Comparison of ENCODE assay signal across 25 cellular contexts in the genomic region with DNA sequence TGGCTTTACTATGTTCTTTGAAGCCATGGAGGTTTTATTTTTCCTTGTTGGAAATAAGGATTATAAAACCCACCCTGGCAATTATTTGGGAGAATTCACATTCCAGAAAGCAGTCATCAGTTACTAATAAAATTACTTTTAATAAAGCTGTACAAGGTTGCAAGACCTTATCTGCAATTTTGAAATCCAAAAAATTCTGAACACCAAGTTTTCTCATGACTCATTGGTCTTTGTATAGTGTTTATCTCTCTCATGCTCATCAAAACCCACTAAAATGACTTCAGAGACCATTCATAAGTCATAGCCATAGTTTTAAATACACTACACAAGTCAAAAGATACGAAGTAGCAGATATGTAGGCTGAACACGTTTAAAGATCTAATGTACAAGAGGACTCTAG. TPM values are rescaled to one million over a fixed set of nuclear protein-coding genes. Genes with fewer than 3 reads are reported as not detected.
DNase-seq lines count a peak whose midpoint lies in the region; ATAC-seq and TF ChIP-seq lines count a peak whose summit lies in the region.
"Had no signal": no experiment of that assay in that cellular context is flagged by ENCODE, and none has a peak within 500 bp of the region (broad histone marks: within the 10 kb centered on the region; RNA-seq: fewer than 3 reads in every experiment).

No MANE protein-coding gene starts in this region.

- WGBS in mesenchymal stem cell, result 35% methylated on average over 2 of the region's 2 CpGs

- H3K27ac ChIP-seq in mesenchymal stem cell (ENCODE audit: low read length, poor library complexity, severe bottlenecking), result no peak overlapping the region
- H3K27ac ChIP-seq: colonic mucosa, right lobe of liver, testis had no signal

- H4K91ac ChIP-seq in mesenchymal stem cell (ENCODE audit: low read length), result no peak overlapping the region

- no peaks in the 10 kb centered on the region for H3K36me3 ChIP-seq in mesenchymal stem cell (ENCODE audit: control insufficient read depth in 1 of 2, insufficient read depth in 2 of 2, low read depth in 1 of 2, low read length in 2 of 2)
- H3K36me3 ChIP-seq: colonic mucosa, right lobe of liver had no signal

- no peak overlapping the region for H3K4me3 ChIP-seq in cardiac fibroblast (replicated peaks in 1 of 2; ENCODE audit: low read depth in 2 of 2, low read length in 2 of 2)
- H3K4me3 ChIP-seq in mesenchymal stem cell (ENCODE audit: insufficient read depth in 1 of 2, low read depth in 1 of 2, low read length in 2 of 2), result no peak overlapping the region
- H3K4me3 ChIP-seq: colonic mucosa, lung, right lobe of liver, testis had no signal

- H3K4me1 ChIP-seq in mesenchymal stem cell (ENCODE audit: control insufficient read depth, insufficient read depth, low read depth, low read length), result no peaks in the 10 kb centered on the region
- H3K4me1 ChIP-seq: colonic mucosa, right lobe of liver, testis had no signal

- DNase-seq in AG08395 (ENCODE audit: low spot score) (peak; percentile 26), HS-27A (ENCODE audit: low read depth) (peak; percentile 5), cardiac fibroblast (ENCODE audit: low read depth in 2 of 2) (peak; percentile 69), mesenchymal stem cell (peak; percentile 56), NCI-H2227 treated with DMSO at 0.1 percent for 48 hours (lab: John Stamatoyannopoulos, UW) (no peak), type B pancreatic cell (ENCODE audit: extremely low spot score, unreplicated experiment) (no peak)
- DNase-seq: activated T-cell treated with anti-CD3 and anti-CD28 coated beads, Interleukin-2, amount 50 U/mL, for 48 hours; CD8-positive, alpha-beta T cell; colonic mucosa; DMS53; endodermal cell; H9; hypothalamus; islet precursor cell; naive B cell; NCI-H1436; NCI-H526; right lobe of liver; testis had no signal

- no peak overlapping the region for H2AFZ ChIP-seq in mesenchymal stem cell (ENCODE audit: low read depth, low read length)

- H3K9ac ChIP-seq in mesenchymal stem cell (ENCODE audit: low read length), result no peak overlapping the region

- H3K4ac ChIP-seq in mesenchymal stem cell (ENCODE audit: low read depth in 1 of 2, low read length in 2 of 2), result no peak overlapping the region

- no peak overlapping the region for H2BK5ac ChIP-seq in mesenchymal stem cell (ENCODE audit: low read depth, low read length, poor library complexity, severe bottlenecking)

- TF ChIP-seq CTCF in cardiac fibroblast (IDR thresholded peaks at IDR 0.05; ENCODE audit: low read depth, low read length) (no peak), type B pancreatic cell (conservative IDR thresholded peaks at IDR 0.05) (no peak)

- no peak overlapping the region for H3K27ac Mint-ChIP-seq in type B pancreatic cell
- H3K27ac Mint-ChIP-seq: activated naive CD4-positive, alpha-beta T cell treated with anti-CD3 and anti-CD28 coated beads, Interleukin-2, amount 50 U/mL, for 24 hours; CD8-positive, alpha-beta T cell; endodermal cell; H9; stimulated activated memory B cell treated with anti-CD40 and anti-IgM and Interleukin-4, amounts not matched to agents 10 μg/mL and 1 μg/mL and 100 μg/mL, for 72 hours had no signal

- H3K36me3 Mint-ChIP-seq in type B pancreatic cell, result no peaks in the 10 kb centered on the region
- H3K36me3 Mint-ChIP-seq: activated naive CD4-positive, alpha-beta T cell treated with anti-CD3 and anti-CD28 coated beads, Interleukin-2, amount 50 U/mL, for 24 hours; CD8-positive, alpha-beta T cell; naive B cell; stimulated activated memory B cell treated with anti-CD40 and anti-IgM and Interleukin-4, amounts not matched to agents 10 μg/mL and 1 μg/mL and 100 μg/mL, for 72 hours had no signal

- H3K79me1 ChIP-seq in mesenchymal stem cell (replicated peaks; ENCODE audit: low read length, poor library complexity, severe bottlenecking), result no peaks in the 10 kb centered on the region

- H3K9me3 Mint-ChIP-seq in type B pancreatic cell, result peaks cover 7% of the 10 kb centered on the region
- H3K9me3 Mint-ChIP-seq: activated naive CD4-positive, alpha-beta T cell treated with anti-CD3 and anti-CD28 coated beads, Interleukin-2, amount 50 U/mL, for 24 hours; CD8-positive, alpha-beta T cell; naive B cell; stimulated activated memory B cell treated with anti-CD40 and anti-IgM and Interleukin-4, amounts not matched to agents 10 μg/mL and 1 μg/mL and 100 μg/mL, for 72 hours had no signal

- no peak overlapping the region for H3K4me2 ChIP-seq in mesenchymal stem cell (ENCODE audit: low read length, poor library complexity, severe bottlenecking)

- H3K4me3 Mint-ChIP-seq in type B pancreatic cell, result no peak overlapping the region
- H3K4me3 Mint-ChIP-seq: activated naive CD4-positive, alpha-beta T cell treated with anti-CD3 and anti-CD28 coated beads, Interleukin-2, amount 50 U/mL, for 24 hours; CD8-positive, alpha-beta T cell; endodermal cell; H9; naive B cell; stimulated activated memory B cell treated with anti-CD40 and anti-IgM and Interleukin-4, amounts not matched to agents 10 μg/mL and 1 μg/mL and 100 μg/mL, for 72 hours had no signal

- H3K27me3 ChIP-seq in mesenchymal stem cell (ENCODE audit: control insufficient read depth in 1 of 2, insufficient read depth in 1 of 2, low read length in 2 of 2), result peaks cover 0 to 29% of the 10 kb centered on the region in 2 experiments
- H3K27me3 ChIP-seq: colonic mucosa, right lobe of liver, testis had no signal

- H3K14ac ChIP-seq in mesenchymal stem cell (ENCODE audit: low read length in 2 of 2), result no peak overlapping the region

- H3K18ac ChIP-seq in mesenchymal stem cell (ENCODE audit: low read depth in 1 of 2, low read length in 2 of 2), result no peak overlapping the region

- H3K27me3 Mint-ChIP-seq in type B pancreatic cell, result peaks cover 4% of the 10 kb centered on the region
- H3K27me3 Mint-ChIP-seq: activated naive CD4-positive, alpha-beta T cell treated with anti-CD3 and anti-CD28 coated beads, Interleukin-2, amount 50 U/mL, for 24 hours had no signal

- no peak overlapping the region for H3K23ac ChIP-seq in mesenchymal stem cell (ENCODE audit: low read length in 2 of 2)

- no peak overlapping the region for H2AK5ac ChIP-seq in mesenchymal stem cell (ENCODE audit: low read length, severe bottlenecking)

- peaks cover 7% of the 10 kb centered on the region for H3K9me3 ChIP-seq in mesenchymal stem cell (ENCODE audit: control insufficient read depth, low read length)
- H3K9me3 ChIP-seq: colonic mucosa, right lobe of liver, testis had no signal

- no peak overlapping the region for H2BK120ac ChIP-seq in mesenchymal stem cell (ENCODE audit: low read depth, low read length)

- H4K8ac ChIP-seq in mesenchymal stem cell (ENCODE audit: low read length), result no peak overlapping the region

- no peak for ATAC-seq in GM21786 (IDR thresholded peaks at IDR 0.05; ENCODE audit: unreplicated experiment)
- no peak for ATAC-seq in GM19035 (IDR thresholded peaks at IDR 0.05; ENCODE audit: unreplicated experiment)
- ATAC-seq: activated CD4-positive, CD25-positive, alpha-beta regulatory T cell treated with anti-CD3 and anti-CD28 coated beads, Interleukin-2, amount 50 U/mL, for 24 hours; CD8-positive, alpha-beta T cell; right lobe of liver; stimulated activated memory B cell treated with anti-CD40 and anti-IgM and Interleukin-4, amounts not matched to agents 10 μg/mL and 1 μg/mL and 100 μg/mL, for 72 hours had no signal

- H2BK12ac ChIP-seq in mesenchymal stem cell (ENCODE audit: low read length in 2 of 2), result no peak overlapping the region

- H3K4me1 Mint-ChIP-seq in type B pancreatic cell (ENCODE audit: unreplicated experiment), result no peaks in the 10 kb centered on the region
- H3K4me1 Mint-ChIP-seq: activated naive CD4-positive, alpha-beta T cell treated with anti-CD3 and anti-CD28 coated beads, Interleukin-2, amount 50 U/mL, for 24 hours; endodermal cell; stimulated activated memory B cell treated with anti-CD40 and anti-IgM and Interleukin-4, amounts not matched to agents 10 μg/mL and 1 μg/mL and 100 μg/mL, for 72 hours had no signal

- H2BK15ac ChIP-seq in mesenchymal stem cell (ENCODE audit: low read depth, poor library complexity, severe bottlenecking), result no peak overlapping the region

RNA-seq across cellular contexts. Expression of gene KRT38, which starts 6.0 kb away (rescaled TPM):
- not detected for polyA plus RNA-seq in mesenchymal stem cell (2013, experiment 1 of 2)
- polyA plus RNA-seq in mesenchymal stem cell (2013, experiment 2 of 2), result not detected
- total RNA-seq in type B pancreatic cell (ENCODE audit: low replicate concordance), result not detected in 2 replicates
- total RNA-seq: CD8-positive, alpha-beta T cell; colonic mucosa; endodermal cell; H9; lung; right lobe of liver; testis had no signal
- polyA plus RNA-seq: lung had no signal

RNA-seq across cellular contexts. Expression of gene KRT32, which starts 20.4 kb away (rescaled TPM):
- not detected for polyA plus RNA-seq in mesenchymal stem cell (2013, experiment 1 of 2)
- 0.01 TPM for polyA plus RNA-seq in mesenchymal stem cell (2013, experiment 2 of 2)
- 0.17 and 0.83 TPM in 2 replicates for total RNA-seq in type B pancreatic cell (ENCODE audit: low replicate concordance)
- total RNA-seq: CD8-positive, alpha-beta T cell; colonic mucosa; endodermal cell; H9; lung; right lobe of liver had no signal
- polyA plus RNA-seq: lung had no signal

RNA-seq across cellular contexts. Expression of gene KRT37, which starts 22.4 kb away (rescaled TPM):
- polyA plus RNA-seq in mesenchymal stem cell (2013, experiment 1 of 2), result not detected
- not detected for polyA plus RNA-seq in mesenchymal stem cell (2013, experiment 2 of 2)
- total RNA-seq in type B pancreatic cell (ENCODE audit: low replicate concordance), result not detected in 2 replicates
- total RNA-seq: CD8-positive, alpha-beta T cell; colonic mucosa; endodermal cell; H9; lung; right lobe of liver; testis had no signal
- polyA plus RNA-seq: lung had no signal

RNA-seq across cellular contexts. Expression of gene KRT35, which starts 34.1 kb away (rescaled TPM):
- not detected for polyA plus RNA-seq in mesenchymal stem cell (2013, experiment 1 of 2)
- not detected for polyA plus RNA-seq in mesenchymal stem cell (2013, experiment 2 of 2)
- not detected in 2 replicates for total RNA-seq in type B pancreatic cell (ENCODE audit: low replicate concordance)
- total RNA-seq: CD8-positive, alpha-beta T cell; colonic mucosa; endodermal cell; H9; lung; right lobe of liver; testis had no signal
- polyA plus RNA-seq: lung had no signal

RNA-seq across cellular contexts. Expression of gene KRT36, which starts 42.9 kb away (rescaled TPM):
- polyA plus RNA-seq in mesenchymal stem cell (2013, experiment 1 of 2), result 0.11 TPM
- 0.11 TPM for polyA plus RNA-seq in mesenchymal stem cell (2013, experiment 2 of 2)
- 0.17 and 0.83 TPM in 2 replicates for total RNA-seq in type B pancreatic cell (ENCODE audit: low replicate concordance)
- total RNA-seq: CD8-positive, alpha-beta T cell; colonic mucosa; endodermal cell; H9; lung; right lobe of liver had no signal

Comparison
In these comparisons a context has a peak if more than half of its experiments do, and no peak if none do; other contexts are left out.
1. DNase-seq: peak in AG08395 (single experiment), HS-27A (single experiment), cardiac fibroblast (2 of 2) and mesenchymal stem cell (single experiment); none in NCI-H2227 treated with DMSO at 0.1 percent for 48 hours (single experiment) and type B pancreatic cell (single experiment).